ENCODE assay signal across 8 cellular contexts in the genomic region with DNA sequence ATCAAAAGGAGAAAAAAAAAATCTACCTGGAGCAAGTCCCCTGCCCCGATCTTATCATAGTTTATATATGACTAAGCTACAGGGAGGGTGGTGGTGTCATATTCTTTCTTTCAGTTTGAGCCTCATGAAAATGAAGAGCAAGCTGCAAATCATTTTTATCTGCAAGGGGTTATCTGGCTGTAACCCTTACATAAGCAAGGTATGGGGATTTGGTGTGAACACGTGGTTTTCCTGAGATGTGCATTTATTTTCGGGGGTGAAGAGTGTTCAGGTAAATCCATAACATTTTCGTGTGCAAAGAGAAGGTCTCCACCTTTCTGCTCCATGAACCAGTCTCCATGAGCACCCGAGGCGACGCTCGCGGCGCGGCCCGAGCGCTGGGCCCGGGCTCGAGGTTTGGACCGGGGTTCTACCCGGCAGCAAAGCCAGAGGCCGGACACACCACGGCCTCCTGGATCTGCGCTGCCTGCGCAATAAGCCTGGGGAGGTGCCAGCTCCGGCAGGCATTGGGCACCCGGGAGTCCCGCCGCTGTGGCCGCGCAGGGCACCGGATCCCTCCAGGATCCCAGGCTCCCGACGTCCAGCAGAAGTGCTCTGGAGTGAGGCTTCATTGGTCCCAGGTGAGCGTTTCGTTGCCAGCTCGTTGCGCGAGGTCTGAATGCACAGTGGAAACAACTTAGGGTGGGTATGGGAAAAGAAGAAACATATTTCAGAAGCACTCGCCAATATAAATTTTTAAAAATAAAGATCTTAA. TPM values are rescaled to one million over a fixed set of nuclear protein-coding genes. Genes with fewer than 3 reads are reported as not detected.
DNase-seq lines count a peak whose midpoint lies in the region; ATAC-seq and TF ChIP-seq lines count a peak whose summit lies in the region.

No MANE protein-coding gene starts in this region.

- ATAC-seq in GM21619 (IDR thresholded peaks at IDR 0.05; ENCODE audit: unreplicated experiment) (peak; percentile 32), sciatic nerve (peak; percentile 93)

- POLR2A ChIA-PET in RWPE1 (lab: Yijun Ruan, JAX; ENCODE audit: low non-redundant PET) = interaction anchor here (0.5 kb wide), 1 partner anchor 179 kb away, joined by 5 read pairs; no protein-coding TSS in a partner anchor

- no peaks in the 10 kb centered on the region for H3K36me3 ChIP-seq in HUES6 (ENCODE audit: control insufficient read depth, insufficient read depth, low read length)
- no peaks in the 10 kb centered on the region for H3K36me3 ChIP-seq in breast epithelium
- H3K36me3 ChIP-seq in iPS-18a (ENCODE audit: control insufficient read depth, low read depth, low read length) = no peaks in the 10 kb centered on the region

- H3K27me3 ChIP-seq in HUES6 (ENCODE audit: control insufficient read depth, insufficient read depth, low read length) (peaks cover 16% of the 10 kb centered on the region), breast epithelium (no peaks in the 10 kb centered on the region), iPS-18a (ENCODE audit: control insufficient read depth, insufficient read depth, low read length) (peaks cover 16% of the 10 kb centered on the region)

- DNase-seq in SKM-1 (lab: John Stamatoyannopoulos, UW; ENCODE audit: unreplicated experiment) (peak; percentile 54), SKM-1 treated with dmso at 0.1 percent for 144 hours (lab: John Stamatoyannopoulos, UW; ENCODE audit: unreplicated experiment) (no peak), RWPE1 (ENCODE audit: low spot score) (peak; percentile 85), breast epithelium (ENCODE audit: low spot score in 2 of 2) (peak; percentile 66 to 70), sciatic nerve (ENCODE audit: low spot score) (peak; percentile 85)

- TF ChIP-seq CTCF in RWPE1 (conservative IDR thresholded peaks at IDR 0.05; ENCODE audit: low read depth) (no peak), breast epithelium (IDR thresholded peaks at IDR 0.05) (no peak)

- H3K4me3 ChIP-seq in HUES6 (ENCODE audit: low read depth, low read length) = peak overlapping the region; percentile 79
- H3K4me3 ChIP-seq in breast epithelium = peak overlapping the region; percentile 54 to 77 (median 66)
- H3K4me3 ChIP-seq in iPS-18a (ENCODE audit: low read length) = peak overlapping the region; percentile 99

- intact Hi-C loops in breast epithelium (cut with DNase I; ENCODE audit: low total_unique reads) (loop anchor here (5.0 kb wide), 1 partner anchor 68 kb away; a partner anchor contains a TSS), sciatic nerve (cut with DNase I) (loop anchor here (5.0 kb wide), 1 partner anchor 58 kb away; no protein-coding TSS in a partner anchor)

- H3K27ac ChIP-seq in HUES6 (ENCODE audit: low read depth, low read length) (no peak overlapping the region), RWPE1 (peak overlapping the region; percentile 93), breast epithelium (peak overlapping the region; percentile 89 to 98), iPS-18a (ENCODE audit: low read length) (no peak overlapping the region)

- H3K9ac ChIP-seq in HUES6 (ENCODE audit: low read length) (peak overlapping the region; percentile 59), iPS-18a (ENCODE audit: low read length) (peak overlapping the region; percentile 85)

- CTCF ChIA-PET in RWPE1 (lab: Yijun Ruan, JAX) = interaction anchor here (0.7 to 1.2 kb wide), 4 partner anchors 11 to 236 kb away, joined by 3 read pairs; no protein-coding TSS in a partner anchor

- H3K9me3 ChIP-seq in HUES6 (ENCODE audit: control insufficient read depth, insufficient read depth, low read depth, low read length) = no peaks in the 10 kb centered on the region
- H3K9me3 ChIP-seq in breast epithelium = no peaks in the 10 kb centered on the region
- H3K9me3 ChIP-seq in iPS-18a (ENCODE audit: control insufficient read depth, low read depth, low read length) = no peaks in the 10 kb centered on the region

- TF ChIP-seq POLR2A in breast epithelium (IDR thresholded peaks at IDR 0.05) = no peak

- H3K4me1 ChIP-seq in HUES6 (ENCODE audit: control insufficient read depth, insufficient read depth, low read length) (no peaks in the 10 kb centered on the region; the same call in 1 of the 2 replicates), breast epithelium (no peaks in the 10 kb centered on the region), iPS-18a (ENCODE audit: control insufficient read depth, low read depth, low read length) (peaks cover 7% of the 10 kb centered on the region)

RNA-seq across cellular contexts. Expression of a gene that starts 36.1 kb away (rescaled TPM):
- total RNA-seq in breast epithelium (100 to 1,000 TPM in 1 of 3 donors, 10 to 100 TPM in 2; 28.8 to 104 (median 79.6) TPM), sciatic nerve (56.4 TPM)

Comparison
In these comparisons a context has a peak if more than half of its experiments do, and no peak if none do; other contexts are left out.
1. H3K27ac ChIP-seq: peak in RWPE1 (single experiment) and breast epithelium (2 of 2); none in HUES6 (single experiment) and iPS-18a (single experiment).
2. Peak in every context shown above with its lines, with median percentiles within 50 percentile points of each other: H3K4me3 ChIP-seq.